22 cellular contexts compared by ENCODE assay signal in genomic region chr22:26769663-26770062, GRCh38.
DNase-seq lines count a peak whose midpoint lies in the region; ATAC-seq lines count a peak whose summit lies in the region.
"Had no signal": no experiment of that assay in that cellular context is flagged by ENCODE, and none has a peak within 500 bp of the region (broad histone marks: within the 10 kb centered on the region; RNA-seq: fewer than 3 reads in every experiment).

No MANE protein-coding gene starts in this region.

- peaks cover 0 to 4% of the 10 kb centered on the region in 2 donors for H3K4me1 ChIP-seq in neuronal stem cell (ENCODE audit: control insufficient read depth in 2 of 2, insufficient read depth in 1 of 2, low read depth in 1 of 2, low read length in 2 of 2)

- H3K36me3 Mint-ChIP-seq in activated naive CD8-positive, alpha-beta T cell treated with anti-CD3 and anti-CD28 coated beads, Interleukin-2, amount 50 U/mL, for 24 hours (ENCODE audit: low read depth) = peaks cover 25% of the 10 kb centered on the region

- no peak overlapping the region for H3K9ac ChIP-seq in neuronal stem cell (ENCODE audit: low read depth, low read length, poor library complexity)

- H4K8ac ChIP-seq in neuronal stem cell (ENCODE audit: low read depth, low read length) = no peak overlapping the region

- H2AK5ac ChIP-seq in neuronal stem cell (ENCODE audit: low read depth, low read length) = peak overlapping the region; percentile 58

- H2BK120ac ChIP-seq in neuronal stem cell (ENCODE audit: low read depth, low read length) = no peak overlapping the region

- no peak overlapping the region for H3K4me2 ChIP-seq in neuronal stem cell (ENCODE audit: insufficient read depth, low read length, poor library complexity, severe bottlenecking)

- no peak overlapping the region for H2BK5ac ChIP-seq in neuronal stem cell (ENCODE audit: low read length)

- H3K27me3 ChIP-seq in neuronal stem cell (ENCODE audit: control insufficient read depth in 3 of 3, insufficient read depth in 3 of 3, low read depth in 1 of 3, low read length in 3 of 3) = no peaks in the 10 kb centered on the region

- no peak overlapping the region for H3K4me3 ChIP-seq in neuronal stem cell (ENCODE audit: low read length in 2 of 2)
- H3K4me3 ChIP-seq: GM12878 had no signal

- no peak overlapping the region for H3K27ac ChIP-seq in neuronal stem cell (replicated peaks; ENCODE audit: low read length)
- H3K27ac ChIP-seq: RWPE1 had no signal

- H2BK15ac ChIP-seq in neuronal stem cell (ENCODE audit: low read length) = no peak overlapping the region

- H3K9me3 Mint-ChIP-seq in stimulated activated naive CD8-positive, alpha-beta T cell treated with anti-CD3 and anti-CD28 coated beads, Interleukin-15, amount 100 ng/mL, for 72 hours = peaks cover 6 to 7% of the 10 kb centered on the region in 2 donors
- H3K9me3 Mint-ChIP-seq in activated naive CD8-positive, alpha-beta T cell treated with anti-CD3 and anti-CD28 coated beads, Interleukin-2, amount 50 U/mL, for 24 hours = peaks cover 5% of the 10 kb centered on the region

- no peak overlapping the region for H3K14ac ChIP-seq in neuronal stem cell (ENCODE audit: low read length)

- H3K27ac Mint-ChIP-seq in stimulated activated naive CD8-positive, alpha-beta T cell treated with anti-CD3 and anti-CD28 coated beads, Interleukin-15, amount 100 ng/mL, for 72 hours = peak overlapping the region in 1 of 2 donors; percentile 14
- no peak overlapping the region for H3K27ac Mint-ChIP-seq in activated naive CD8-positive, alpha-beta T cell treated with anti-CD3 and anti-CD28 coated beads, Interleukin-2, amount 50 U/mL, for 24 hours

- no peaks in the 10 kb centered on the region for H3K36me3 ChIP-seq in neuronal stem cell (replicated peaks in 1 of 2; ENCODE audit: control insufficient read depth in 2 of 2, insufficient read depth in 2 of 2, low read length in 2 of 2)

- no peak for DNase-seq in stimulated activated naive CD8-positive, alpha-beta T cell treated with anti-CD3 and anti-CD28 coated beads, Interleukin-15, Interleukin-2, amounts not matched to agents 100 U/mL and 50 U/mL, for 24 hours
- no peak for DNase-seq in stimulated activated naive CD8-positive, alpha-beta T cell treated with anti-CD3 and anti-CD28 coated beads, Interleukin-15, amount 100 ng/mL, for 72 hours
- no peak for DNase-seq in activated naive CD8-positive, alpha-beta T cell treated with anti-CD3 and anti-CD28 coated beads, Interleukin-2, amount 50 U/mL, for 24 hours
- DNase-seq in neuronal stem cell (ENCODE audit: low spot score) (no peak), NCI-H524 treated with DMSO at 0.1 percent for 48 hours (lab: John Stamatoyannopoulos, UW) (no peak), amniotic stem cell (lab: John Stamatoyannopoulos, UW) (no peak), putamen (ENCODE audit: low spot score) (no peak)
- DNase-seq: C1 segment of cervical spinal cord; CD4-positive, alpha-beta memory T cell; COR-L47; DMS53; NCI-H1048; NCI-H1417; NCI-H1694; NCI-H2029 treated with DMSO at 0.1 percent for 48 hours; NCI-H2227 treated with DMSO at 0.1 percent for 48 hours; NCI-H69; SHP77 treated with DMSO at 0.1 percent for 48 hours had no signal

- H3K9me3 ChIP-seq in neuronal stem cell (replicated peaks in 1 of 2; ENCODE audit: control insufficient read depth in 2 of 2, insufficient read depth in 1 of 2, low read depth in 1 of 2, low read length in 2 of 2) = peaks cover 0 to 11% of the 10 kb centered on the region in 2 donors

- H3K27me3 Mint-ChIP-seq in stimulated activated naive CD8-positive, alpha-beta T cell treated with anti-CD3 and anti-CD28 coated beads, Interleukin-15, amount 100 ng/mL, for 72 hours = no peaks in the 10 kb centered on the region
- no peaks in the 10 kb centered on the region for H3K27me3 Mint-ChIP-seq in activated naive CD8-positive, alpha-beta T cell treated with anti-CD3 and anti-CD28 coated beads, Interleukin-2, amount 50 U/mL, for 24 hours
- H3K27me3 Mint-ChIP-seq: CD4-positive, alpha-beta memory T cell had no signal

- no peak overlapping the region for H3K4ac ChIP-seq in neuronal stem cell (ENCODE audit: low read length)

- no peak overlapping the region for H3K4me3 Mint-ChIP-seq in stimulated activated naive CD8-positive, alpha-beta T cell treated with anti-CD3 and anti-CD28 coated beads, Interleukin-15, amount 100 ng/mL, for 72 hours
- H3K4me3 Mint-ChIP-seq in activated naive CD8-positive, alpha-beta T cell treated with anti-CD3 and anti-CD28 coated beads, Interleukin-2, amount 50 U/mL, for 24 hours = no peak overlapping the region
- H3K4me3 Mint-ChIP-seq: CD4-positive, alpha-beta memory T cell had no signal

- H4K91ac ChIP-seq in neuronal stem cell (ENCODE audit: low read depth, low read length, poor library complexity) = no peak overlapping the region

- H3K4me1 Mint-ChIP-seq in stimulated activated naive CD8-positive, alpha-beta T cell treated with anti-CD3 and anti-CD28 coated beads, Interleukin-15, amount 100 ng/mL, for 72 hours = peaks cover 10% of the 10 kb centered on the region
- peaks cover 6% of the 10 kb centered on the region for H3K4me1 Mint-ChIP-seq in activated naive CD8-positive, alpha-beta T cell treated with anti-CD3 and anti-CD28 coated beads, Interleukin-2, amount 50 U/mL, for 24 hours

- WGBS in neuronal stem cell (ENCODE audit: extremely low coverage in 2 of 2, insufficient read length in 2 of 2, insufficient replicate concordance in 1 of 2), 2 donors = no CpG with 5 or more reads among the region's 1 CpG

- no peak overlapping the region for H2AFZ ChIP-seq in neuronal stem cell (ENCODE audit: low read length)

- H3K79me1 ChIP-seq in neuronal stem cell (ENCODE audit: low read depth, low read length) = no peaks in the 10 kb centered on the region

- peak; percentile 73 for ATAC-seq in stimulated activated naive CD8-positive, alpha-beta T cell treated with anti-CD3 and anti-CD28 coated beads, Interleukin-15, Interleukin-2, amounts not matched to agents 100 U/mL and 50 U/mL, for 24 hours
- no peak for ATAC-seq in stimulated activated naive CD8-positive, alpha-beta T cell treated with anti-CD3 and anti-CD28 coated beads, Interleukin-15, amount 100 ng/mL, for 72 hours
- peak; percentile 68 for ATAC-seq in activated naive CD8-positive, alpha-beta T cell treated with anti-CD3 and anti-CD28 coated beads, Interleukin-2, amount 50 U/mL, for 24 hours
- ATAC-seq: GM12878, HCT116, Panc1 had no signal

- no peak overlapping the region for H3K18ac ChIP-seq in neuronal stem cell (ENCODE audit: low read length)

- H2BK12ac ChIP-seq in neuronal stem cell (ENCODE audit: low read length) = no peak overlapping the region

- H3K23ac ChIP-seq in neuronal stem cell (ENCODE audit: low read depth, low read length, poor library complexity) = peak overlapping the region; percentile 51
